ENCODE assay signal across 19 cellular contexts in the genomic region with DNA sequence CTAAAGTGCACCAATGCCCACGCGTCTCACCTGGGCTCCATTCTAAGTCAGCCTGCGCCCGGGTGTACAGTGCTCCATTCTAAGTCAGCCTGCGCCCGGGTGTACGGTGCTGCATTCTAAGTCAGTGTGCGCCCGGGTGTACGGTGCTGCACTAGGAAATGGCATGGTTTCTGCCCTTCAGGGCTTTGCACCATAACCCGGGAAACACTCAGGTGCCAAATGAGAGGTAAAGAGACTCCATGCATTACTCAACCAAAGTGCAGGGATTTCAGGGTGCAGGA. TPM values are rescaled to one million over a fixed set of nuclear protein-coding genes. Genes with fewer than 3 reads are reported as not detected.
A peak's percentile ranks its signal among the peaks of the same experiment; 100 is the strongest.
DNase-seq lines count a peak whose midpoint lies in the region; ATAC-seq and TF ChIP-seq lines count a peak whose summit lies in the region.
"Had no signal": no experiment of that assay in that cellular context is flagged by ENCODE, and none has a peak within 500 bp of the region (broad histone marks: within the 10 kb centered on the region; RNA-seq: fewer than 3 reads in every experiment).

No MANE protein-coding gene starts in this region.

- intact Hi-C loops in CD8-positive, alpha-beta T cell (cut with DNase I, micrococcal nuclease): loop anchor here (1.0 to 5.0 kb wide), 7 partner anchors 20 to 170 kb away; partner anchors contain the start of gene DCXR (in 1 of the 2)
- intact Hi-C loops in mucosa of descending colon (cut with DNase I, micrococcal nuclease): no loop called here
- intact Hi-C loops in sciatic nerve (cut with DNase I): no loop called here

- no peaks in the 10 kb centered on the region for H3K27me3 Mint-ChIP-seq in activated CD4-positive, alpha-beta T cell treated with anti-CD3 and anti-CD28 coated beads, Interleukin-2, amount 10 ng/mL, durations not matched to agents 7 days and 5 days
- no peaks in the 10 kb centered on the region for H3K27me3 Mint-ChIP-seq in CD8-positive, alpha-beta T cell (ENCODE audit: low read depth)
- no peaks in the 10 kb centered on the region for H3K27me3 Mint-ChIP-seq in activated CD8-positive, alpha-beta T cell treated with anti-CD3 and anti-CD28 coated beads, Interleukin-2, amount 10 ng/mL, durations not matched to agents 7 days and 5 days (ENCODE audit: low read depth)

- ATAC-seq in CD8-positive, alpha-beta T cell: no peak
- ATAC-seq in activated CD8-positive, alpha-beta T cell treated with anti-CD3 and anti-CD28 coated beads, Interleukin-2, amount 10 ng/mL, durations not matched to agents 7 days and 5 days: peak; percentile 37
- ATAC-seq in mucosa of descending colon (peak; percentile 23), sciatic nerve (no peak)
- ATAC-seq: body of pancreas, left lobe of liver had no signal

- TF ChIP-seq CTCF in CD8-positive, alpha-beta T cell (IDR thresholded peaks at IDR 0.05): no peak
- TF ChIP-seq CTCF in mucosa of descending colon (IDR thresholded peaks at IDR 0.05): no peak

- H3K27ac ChIP-seq in CD8-positive, alpha-beta T cell (ENCODE audit: low read depth, low read length): peak overlapping the region; percentile 97
- H3K27ac ChIP-seq: body of pancreas, thoracic aorta, vagina had no signal

- POLR2A ChIA-PET in activated CD4-positive, alpha-beta T cell treated with anti-CD3 and anti-CD28 coated beads, Interleukin-2, amount 10 ng/mL, durations not matched to agents 7 days and 5 days (lab: Charles Lee): interaction anchor here (0.6 kb wide), 1 partner anchor 105 kb away, joined by 4 read pairs; no protein-coding TSS in a partner anchor
- POLR2A ChIA-PET in CD8-positive, alpha-beta T cell (lab: Charles Lee): interaction anchor here (0.5 to 2.7 kb wide), 18 partner anchors 10 to 200 kb away, joined by 3 to 25 read pairs (median 4); partner anchors contain the start of genes DCXR, DUS1L, FASN and MAFG
- POLR2A ChIA-PET in activated CD8-positive, alpha-beta T cell treated with anti-CD3 and anti-CD28 coated beads, Interleukin-2, amount 10 ng/mL, durations not matched to agents 7 days and 5 days (lab: Charles Lee): interaction anchor here (0.6 to 2.0 kb wide), 8 partner anchors 10 to 101 kb away, joined by 3 to 7 read pairs (median 4); partner anchors contain the start of genes FASN and SLC16A3

- DNase-seq in activated CD4-positive, alpha-beta T cell treated with anti-CD3 and anti-CD28 coated beads, Interleukin-2, amount 10 ng/mL, durations not matched to agents 7 days and 5 days: no peak
- no peak for DNase-seq in activated CD4-positive, alpha-beta T cell treated with anti-CD3 and anti-CD28 coated beads, Interleukin-2, amount 50 U/mL, for 48 hours
- DNase-seq in CD8-positive, alpha-beta T cell: no peak
- no peak for DNase-seq in activated CD8-positive, alpha-beta T cell treated with anti-CD3 and anti-CD28 coated beads, Interleukin-2, amount 10 ng/mL, durations not matched to agents 7 days and 5 days
- DNase-seq in mucosa of descending colon (no peak), medulla oblongata (ENCODE audit: extremely low spot score) (no peak), sciatic nerve (ENCODE audit: low spot score) (no peak), hepatic stellate cell (ENCODE audit: low spot score) (no peak)
- DNase-seq: BE2C, body of pancreas, heart left ventricle, mesendoderm, NCI-H1694, NCI-H524 treated with DMSO at 0.1 percent for 48 hours, SHP77 had no signal

- H3K36me3 Mint-ChIP-seq in activated CD4-positive, alpha-beta T cell treated with anti-CD3 and anti-CD28 coated beads, Interleukin-2, amount 10 ng/mL, durations not matched to agents 7 days and 5 days (ENCODE audit: low read depth): peaks cover 17% of the 10 kb centered on the region
- H3K36me3 Mint-ChIP-seq in CD8-positive, alpha-beta T cell: peaks cover 8% of the 10 kb centered on the region
- peaks cover 17% of the 10 kb centered on the region for H3K36me3 Mint-ChIP-seq in activated CD8-positive, alpha-beta T cell treated with anti-CD3 and anti-CD28 coated beads, Interleukin-2, amount 10 ng/mL, durations not matched to agents 7 days and 5 days (ENCODE audit: low read depth)

- H3K36me3 ChIP-seq in CD8-positive, alpha-beta T cell (ENCODE audit: insufficient read depth, low read length): no peaks in the 10 kb centered on the region
- no peaks in the 10 kb centered on the region for H3K36me3 ChIP-seq in mucosa of descending colon (ENCODE audit: low read depth)
- H3K36me3 ChIP-seq: HAP-1, vagina had no signal

- peaks cover 63% of the 10 kb centered on the region for H3K4me1 Mint-ChIP-seq in activated CD4-positive, alpha-beta T cell treated with anti-CD3 and anti-CD28 coated beads, Interleukin-2, amount 10 ng/mL, durations not matched to agents 7 days and 5 days
- peaks cover 62% of the 10 kb centered on the region for H3K4me1 Mint-ChIP-seq in CD8-positive, alpha-beta T cell (ENCODE audit: low read depth)
- peaks cover 53% of the 10 kb centered on the region for H3K4me1 Mint-ChIP-seq in activated CD8-positive, alpha-beta T cell treated with anti-CD3 and anti-CD28 coated beads, Interleukin-2, amount 10 ng/mL, durations not matched to agents 7 days and 5 days (ENCODE audit: low read depth)

- peak overlapping the region; percentile 68 for H3K4me3 Mint-ChIP-seq in activated CD4-positive, alpha-beta T cell treated with anti-CD3 and anti-CD28 coated beads, Interleukin-2, amount 10 ng/mL, durations not matched to agents 7 days and 5 days
- peak overlapping the region; percentile 76 for H3K4me3 Mint-ChIP-seq in CD8-positive, alpha-beta T cell
- peak overlapping the region; percentile 70 for H3K4me3 Mint-ChIP-seq in activated CD8-positive, alpha-beta T cell treated with anti-CD3 and anti-CD28 coated beads, Interleukin-2, amount 10 ng/mL, durations not matched to agents 7 days and 5 days

- peak overlapping the region; percentile 99 for H3K27ac Mint-ChIP-seq in activated CD4-positive, alpha-beta T cell treated with anti-CD3 and anti-CD28 coated beads, Interleukin-2, amount 10 ng/mL, durations not matched to agents 7 days and 5 days
- H3K27ac Mint-ChIP-seq in CD8-positive, alpha-beta T cell: peak overlapping the region; percentile 98
- H3K27ac Mint-ChIP-seq in activated CD8-positive, alpha-beta T cell treated with anti-CD3 and anti-CD28 coated beads, Interleukin-2, amount 10 ng/mL, durations not matched to agents 7 days and 5 days: peak overlapping the region; percentile 98

- CTCF ChIA-PET in activated CD4-positive, alpha-beta T cell treated with anti-CD3 and anti-CD28 coated beads, Interleukin-2, amount 10 ng/mL, durations not matched to agents 7 days and 5 days (lab: Charles Lee): interaction anchor here (1.2 to 1.6 kb wide), 5 partner anchors 10 to 97 kb away, joined by 3 to 6 read pairs (median 4); no protein-coding TSS in a partner anchor
- CTCF ChIA-PET in CD8-positive, alpha-beta T cell (lab: Charles Lee): interaction anchor here (0.6 to 2.0 kb wide), 10 partner anchors 20 to 226 kb away, joined by 3 to 6 read pairs (median 4); no protein-coding TSS in a partner anchor
- CTCF ChIA-PET in activated CD8-positive, alpha-beta T cell treated with anti-CD3 and anti-CD28 coated beads, Interleukin-2, amount 10 ng/mL, durations not matched to agents 7 days and 5 days (lab: Charles Lee): interaction anchor here (0.9 to 2.2 kb wide), 15 partner anchors 9 to 177 kb away, joined by 3 to 16 read pairs (median 4); partner anchors contain the start of gene DCXR

- H3K9me3 Mint-ChIP-seq in activated CD4-positive, alpha-beta T cell treated with anti-CD3 and anti-CD28 coated beads, Interleukin-2, amount 10 ng/mL, durations not matched to agents 7 days and 5 days: no peaks in the 10 kb centered on the region
- H3K9me3 Mint-ChIP-seq in CD8-positive, alpha-beta T cell: no peaks in the 10 kb centered on the region
- no peaks in the 10 kb centered on the region for H3K9me3 Mint-ChIP-seq in activated CD8-positive, alpha-beta T cell treated with anti-CD3 and anti-CD28 coated beads, Interleukin-2, amount 10 ng/mL, durations not matched to agents 7 days and 5 days (ENCODE audit: insufficient read depth)

- H3K9me3 ChIP-seq in CD8-positive, alpha-beta T cell (ENCODE audit: low read length): no peaks in the 10 kb centered on the region
- H3K9me3 ChIP-seq in mucosa of descending colon: no peaks in the 10 kb centered on the region
- H3K9me3 ChIP-seq: BE2C, body of pancreas, HAP-1, heart left ventricle, thoracic aorta, vagina had no signal

- peak overlapping the region; percentile 55 for H3K4me3 ChIP-seq in CD8-positive, alpha-beta T cell (ENCODE audit: low read depth, low read length)
- no peak overlapping the region for H3K4me3 ChIP-seq in mucosa of descending colon
- H3K4me3 ChIP-seq: body of pancreas, HAP-1, thoracic aorta, vagina had no signal

- H3K4me1 ChIP-seq in CD8-positive, alpha-beta T cell (ENCODE audit: insufficient read depth, low read length): peaks cover 64% of the 10 kb centered on the region
- no peaks in the 10 kb centered on the region for H3K4me1 ChIP-seq in mucosa of descending colon (ENCODE audit: low read depth)
- H3K4me1 ChIP-seq: BE2C, body of pancreas, HAP-1, heart left ventricle, vagina had no signal

- no peaks in the 10 kb centered on the region for H3K27me3 ChIP-seq in CD8-positive, alpha-beta T cell (ENCODE audit: insufficient read depth, low read length)
- H3K27me3 ChIP-seq: BE2C, body of pancreas, heart left ventricle, vagina had no signal

RNA-seq across cellular contexts. Expression of gene FASN, which starts 29.2 kb away (rescaled TPM):
- total RNA-seq in activated CD4-positive, alpha-beta T cell treated with anti-CD3 and anti-CD28 coated beads, Interleukin-2, amount 10 ng/mL, durations not matched to agents 7 days and 5 days: 100 to 1,000 TPM; 138 to 139 TPM
- 100 to 1,000 TPM; 245 to 263 TPM for total RNA-seq in CD8-positive, alpha-beta T cell
- 100 to 1,000 TPM; 255 to 261 TPM for total RNA-seq in activated CD8-positive, alpha-beta T cell treated with anti-CD3 and anti-CD28 coated beads, Interleukin-2, amount 10 ng/mL, durations not matched to agents 7 days and 5 days
- total RNA-seq in mucosa of descending colon (100 to 1,000 TPM in 2 of 3 donors, 10 to 100 TPM in 1; 87.2 to 115 (median 102) TPM), sciatic nerve (280 TPM)

Comparison
In these comparisons a context has a peak if more than half of its experiments do, and no peak if none do; other contexts are left out.
1. ATAC-seq: peak in activated CD8-positive, alpha-beta T cell treated with anti-CD3 and anti-CD28 coated beads, Interleukin-2, amount 10 ng/mL, durations not matched to agents 7 days and 5 days (single experiment) and mucosa of descending colon (single experiment); none in CD8-positive, alpha-beta T cell (single experiment) and sciatic nerve (single experiment).
2. intact Hi-C loops: an anchor here in CD8-positive, alpha-beta T cell (1.0 to 5.0 kb wide); none called in mucosa of descending colon and sciatic nerve.
3. Peak in every context shown above with its lines, with median percentiles within 50 percentile points of each other: H3K27ac Mint-ChIP-seq and H3K4me3 Mint-ChIP-seq.